8 cellular contexts compared by ENCODE assay signal in the genomic region with DNA sequence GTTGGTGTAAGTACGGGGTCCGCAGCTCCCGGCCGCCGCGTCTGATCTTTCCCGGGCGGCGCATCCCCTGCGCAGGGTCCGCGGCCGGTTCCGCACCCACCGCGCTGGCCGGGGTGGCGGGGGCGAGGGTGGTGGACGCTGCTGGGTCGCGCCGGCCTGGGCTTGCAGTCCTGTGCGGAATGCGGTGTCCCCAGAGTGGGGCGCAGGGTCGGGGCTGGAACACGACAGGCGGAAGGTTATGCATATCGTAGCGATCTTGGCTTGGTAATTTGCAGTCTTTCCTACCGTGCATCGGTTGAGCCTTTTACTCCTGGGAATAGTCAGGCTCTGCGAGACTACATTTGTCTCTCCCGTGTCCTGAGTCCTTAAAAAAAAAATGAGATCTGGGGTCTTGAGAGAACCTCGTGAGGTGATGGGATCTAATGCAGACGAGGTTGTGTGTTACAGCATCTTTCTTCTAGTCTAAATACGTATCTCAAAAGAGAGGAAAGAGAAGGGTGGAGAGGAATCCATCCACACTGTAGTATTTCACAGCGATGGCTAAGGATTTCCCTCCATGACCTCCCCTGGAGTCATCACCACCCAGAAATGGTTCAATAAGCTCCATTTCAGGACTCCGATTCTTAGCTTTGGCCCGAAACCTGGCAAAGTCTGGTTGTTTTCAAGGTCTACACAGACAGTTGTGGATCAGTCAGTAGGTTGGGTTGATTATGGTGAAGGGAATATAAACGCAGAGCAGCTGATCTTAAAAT. TPM values are rescaled to one million over a fixed set of nuclear protein-coding genes. Genes with fewer than 3 reads are reported as not detected.
DNase-seq lines count a peak whose midpoint lies in the region; ATAC-seq, FAIRE-seq and TF ChIP-seq lines count a peak whose summit lies in the region.

No MANE protein-coding gene starts in this region.

- no peak for TF ChIP-seq CTCF in glutamatergic neuron (IDR thresholded peaks at IDR 0.05; ENCODE audit: partially characterized antibody, unreplicated experiment)
- TF ChIP-seq CTCF in progenitor cell of endocrine pancreas (IDR thresholded peaks at IDR 0.05; ENCODE audit: unreplicated experiment) = no peak
- no peak for TF ChIP-seq CTCF in D721Med (IDR thresholded peaks at IDR 0.05; ENCODE audit: insufficient read depth, missing control alignments)

- no peak for ATAC-seq in HG03460 (IDR thresholded peaks at IDR 0.05; ENCODE audit: unreplicated experiment)

- peak overlapping the region; percentile 68 for H3K4me3 ChIP-seq in Jurkat, Clone E6-1 (ENCODE audit: low read length)

- H3K4me1 Mint-ChIP-seq in glutamatergic neuron (ENCODE audit: low read depth, unreplicated experiment) = peaks cover 31% of the 10 kb centered on the region
- peaks cover 41% of the 10 kb centered on the region for H3K4me1 Mint-ChIP-seq in progenitor cell of endocrine pancreas (ENCODE audit: low read depth)

- H3K4me3 Mint-ChIP-seq in glutamatergic neuron (ENCODE audit: unreplicated experiment) = peak overlapping the region; percentile 98
- H3K4me3 Mint-ChIP-seq in progenitor cell of endocrine pancreas (ENCODE audit: low read depth) = peak overlapping the region; percentile 79

- H3K9me3 Mint-ChIP-seq in glutamatergic neuron (ENCODE audit: unreplicated experiment) = peaks cover 14% of the 10 kb centered on the region
- H3K9me3 Mint-ChIP-seq in progenitor cell of endocrine pancreas (ENCODE audit: low read depth) = no peaks in the 10 kb centered on the region

- peak overlapping the region; percentile 98 for H3K27ac Mint-ChIP-seq in glutamatergic neuron (ENCODE audit: unreplicated experiment)
- peak overlapping the region; percentile 97 for H3K27ac Mint-ChIP-seq in progenitor cell of endocrine pancreas

- DNase-seq in NCI-H2081 (lab: John Stamatoyannopoulos, UW) (peak; percentile 36 to 47), NCI-H2081 treated with DMSO at 0.1 percent for 48 hours (lab: John Stamatoyannopoulos, UW) (no peak), glutamatergic neuron (peak; percentile 65), progenitor cell of endocrine pancreas (ENCODE audit: low spot score, unreplicated experiment) (peak; percentile 27), D721Med (ENCODE audit: insufficient read length, low spot score) (no peak)
- DNase-seq in Jurkat, Clone E6-1 (ENCODE audit: low read depth, low spot score) = no peak
- peak; percentile 61 for DNase-seq in activated CD8-positive, alpha-beta memory T cell treated with anti-CD3 and anti-CD28 coated beads, Interleukin-2, amount 50 U/mL, for 48 hours

- no peak for FAIRE-seq in D721Med (lab: Jason Lieb, UNC)

- H3K27me3 Mint-ChIP-seq in glutamatergic neuron (ENCODE audit: unreplicated experiment) (peaks cover 17% of the 10 kb centered on the region), progenitor cell of endocrine pancreas (no peaks in the 10 kb centered on the region)

- H3K36me3 Mint-ChIP-seq in glutamatergic neuron (ENCODE audit: unreplicated experiment) (peaks cover 5% of the 10 kb centered on the region), progenitor cell of endocrine pancreas (ENCODE audit: insufficient read depth) (peaks cover 8% of the 10 kb centered on the region)

RNA-seq across cellular contexts. Expression of gene ATP1B1, which starts 0.6 kb away (rescaled TPM):
- polyA plus RNA-seq in Jurkat, Clone E6-1 (2012; ENCODE audit: insufficient read depth, insufficient read length) = 5.6 TPM
- 108 TPM for total RNA-seq in glutamatergic neuron (ENCODE audit: unreplicated experiment)
- total RNA-seq in progenitor cell of endocrine pancreas = 108 and 120 TPM in 2 replicates

Comparison
In these comparisons a context has a peak if more than half of its experiments do, and no peak if none do; other contexts are left out.
1. DNase-seq: peak in NCI-H2081 (2 of 2), activated CD8-positive, alpha-beta memory T cell treated with anti-CD3 and anti-CD28 coated beads, Interleukin-2, amount 50 U/mL, for 48 hours (single experiment), glutamatergic neuron (single experiment) and progenitor cell of endocrine pancreas (single experiment); none in NCI-H2081 treated with DMSO at 0.1 percent for 48 hours (single experiment), Jurkat, Clone E6-1 (single experiment) and D721Med (single experiment).